30 cellular contexts compared by ENCODE assay signal in the genomic region with DNA sequence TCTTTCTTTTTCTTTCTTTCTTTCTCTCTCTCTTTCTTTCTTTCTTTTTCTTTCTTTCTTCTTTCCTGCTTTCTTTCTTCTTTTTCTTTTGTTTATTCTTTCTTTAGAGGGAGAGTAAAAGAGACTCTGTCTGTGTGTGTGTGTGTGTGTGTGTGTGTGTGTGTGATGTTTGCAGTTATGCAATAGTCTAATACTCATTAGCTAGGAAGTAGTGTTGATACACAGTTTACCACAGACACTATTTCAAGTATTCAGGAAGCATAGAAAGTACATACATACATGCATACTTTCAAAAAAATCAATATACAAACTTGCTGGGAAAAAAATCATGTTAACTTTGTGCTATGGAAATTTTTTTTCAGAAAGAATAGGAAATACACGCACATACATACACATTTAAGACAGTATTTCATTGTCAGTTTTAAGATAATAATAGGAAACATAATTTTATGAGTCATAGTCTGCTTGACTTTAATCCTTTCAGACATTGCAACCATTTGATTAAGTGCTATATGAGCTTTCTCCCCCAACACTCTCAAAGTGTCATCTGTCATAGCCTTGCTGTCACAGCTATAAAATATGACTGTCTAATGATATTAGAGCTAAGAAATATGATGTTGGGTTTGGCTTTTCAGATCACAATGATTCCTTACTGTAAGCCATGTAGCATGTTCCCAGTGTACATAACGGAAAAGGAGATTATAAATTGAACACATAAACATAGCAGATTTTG.
DNase-seq lines count a peak whose midpoint lies in the region; ATAC-seq and TF ChIP-seq lines count a peak whose summit lies in the region.
"Had no signal": no experiment of that assay in that cellular context is flagged by ENCODE, and none has a peak within 500 bp of the region (broad histone marks: within the 10 kb centered on the region; RNA-seq: fewer than 3 reads in every experiment).

No MANE protein-coding gene starts in this region.

- H3K27me3 ChIP-seq in breast epithelium: no peaks in the 10 kb centered on the region
- H3K27me3 ChIP-seq in smooth muscle cell (ENCODE audit: low read depth): no peaks in the 10 kb centered on the region
- H3K27me3 ChIP-seq: BE2C, ovary, spleen, transverse colon had no signal

- H3K4me1 ChIP-seq in breast epithelium (no peaks in the 10 kb centered on the region), smooth muscle cell (ENCODE audit: low read depth) (no peaks in the 10 kb centered on the region)
- H3K4me1 ChIP-seq: BE2C, spleen, transverse colon had no signal

- ATAC-seq in GM21367 (IDR thresholded peaks at IDR 0.05; ENCODE audit: unreplicated experiment): no peak
- ATAC-seq: left ventricle myocardium superior; naive thymus-derived CD8-positive, alpha-beta T cell; T-cell had no signal

- H3K27me3 Mint-ChIP-seq in MCF 10A (ENCODE audit: insufficient read depth, unreplicated experiment): no peaks in the 10 kb centered on the region
- H3K27me3 Mint-ChIP-seq: activated naive CD4-positive, alpha-beta T cell treated with anti-CD3 and anti-CD28 coated beads, Interleukin-2, amount 10 ng/mL, durations not matched to agents 7 days and 5 days; dendritic cell treated with granulocyte-macrophage colony-stimulating factor and Interleukin-4, amounts not matched to agents 40 ng/mL and 50 ng/mL, for 4 days; IgD-negative memory B cell; naive thymus-derived CD8-positive, alpha-beta T cell; T-cell had no signal

- CTCF ChIA-PET in MCF 10A (lab: Yijun Ruan, JAX): interaction anchor here (0.5 to 1.0 kb wide), 2 partner anchors 8 to 17 kb away, joined by 3 read pairs; no protein-coding TSS in a partner anchor

- H2AFZ ChIP-seq in smooth muscle cell (ENCODE audit: low read depth): no peak overlapping the region

- no peak overlapping the region for H3K9ac ChIP-seq in smooth muscle cell (ENCODE audit: low read depth)

- peaks cover 6% of the 10 kb centered on the region for H3K4me1 Mint-ChIP-seq in MCF 10A (ENCODE audit: insufficient read depth, unreplicated experiment)
- H3K4me1 Mint-ChIP-seq: activated naive CD4-positive, alpha-beta T cell treated with anti-CD3 and anti-CD28 coated beads, Interleukin-2, amount 10 ng/mL, durations not matched to agents 7 days and 5 days; IgD-negative memory B cell; mesothelial cell of epicardium; naive thymus-derived CD8-positive, alpha-beta T cell; T-cell had no signal

- peak overlapping the region; percentile 24 for H3K4me2 ChIP-seq in smooth muscle cell

- H3K36me3 ChIP-seq in breast epithelium (no peaks in the 10 kb centered on the region), smooth muscle cell (ENCODE audit: low read depth) (no peaks in the 10 kb centered on the region)
- H3K36me3 ChIP-seq: BE2C, ovary, spleen, transverse colon had no signal

- H3K27ac Mint-ChIP-seq in MCF 10A (ENCODE audit: low read depth, unreplicated experiment): no peak overlapping the region
- H3K27ac Mint-ChIP-seq: activated naive CD4-positive, alpha-beta T cell treated with anti-CD3 and anti-CD28 coated beads, Interleukin-2, amount 10 ng/mL, durations not matched to agents 7 days and 5 days; dendritic cell treated with granulocyte-macrophage colony-stimulating factor and Interleukin-4, amounts not matched to agents 40 ng/mL and 50 ng/mL, for 4 days; IgD-negative memory B cell; mesothelial cell of epicardium; naive thymus-derived CD8-positive, alpha-beta T cell; T-cell had no signal

- no peak overlapping the region for H3K4me3 Mint-ChIP-seq in MCF 10A (ENCODE audit: unreplicated experiment)
- H3K4me3 Mint-ChIP-seq: activated naive CD4-positive, alpha-beta T cell treated with anti-CD3 and anti-CD28 coated beads, Interleukin-2, amount 10 ng/mL, durations not matched to agents 7 days and 5 days; dendritic cell treated with granulocyte-macrophage colony-stimulating factor and Interleukin-4, amounts not matched to agents 40 ng/mL and 50 ng/mL, for 4 days; IgD-negative memory B cell; mesothelial cell of epicardium; naive thymus-derived CD8-positive, alpha-beta T cell; T-cell had no signal

- TF ChIP-seq CTCF in MCF 10A (IDR thresholded peaks at IDR 0.05; ENCODE audit: unreplicated experiment) (no peak), breast epithelium (IDR thresholded peaks at IDR 0.05) (no peak), smooth muscle cell (IDR thresholded peaks at IDR 0.05; ENCODE audit: borderline replicate concordance, insufficient read depth, poor library complexity, severe bottlenecking) (no peak)

- no peaks in the 10 kb centered on the region for H4K20me1 ChIP-seq in smooth muscle cell (ENCODE audit: low read depth)

- H3K79me2 ChIP-seq in smooth muscle cell (ENCODE audit: low read depth): no peaks in the 10 kb centered on the region

- TF ChIP-seq POLR2A in breast epithelium (IDR thresholded peaks at IDR 0.05): no peak

- intact Hi-C loops in MCF 10A (cut with micrococcal nuclease): no loop called here
- intact Hi-C loops in breast epithelium (cut with DNase I; ENCODE audit: low total_unique reads): no loop called here

- H3K4me3 ChIP-seq in breast epithelium: no peak overlapping the region
- no peak overlapping the region for H3K4me3 ChIP-seq in smooth muscle cell
- H3K4me3 ChIP-seq: ovary, spleen, transverse colon had no signal

- DNase-seq in MCF 10A (ENCODE audit: unreplicated experiment) (peak; percentile 8), breast epithelium (ENCODE audit: low spot score in 2 of 2) (no peak), epithelial cell of prostate (ENCODE audit: low read depth, low spot score) (peak; percentile 24), kidney glomerular epithelial cell (lab: John Stamatoyannopoulos, UW) (peak; percentile 46), smooth muscle cell (lab: John Stamatoyannopoulos, UW; ENCODE audit: unreplicated experiment) (no peak), epidermal melanocyte (ENCODE audit: insufficient read length, low spot score) (no peak), NCI-H446 treated with DMSO at 0.1 percent for 48 hours (lab: John Stamatoyannopoulos, UW) (no peak)
- DNase-seq: activated CD4-positive, alpha-beta T cell treated with anti-CD3 and anti-CD28 coated beads, Interleukin-2, amount 50 U/mL, for 48 hours; activated CD4-positive, CD25-positive, alpha-beta regulatory T cell; activated CD8-positive, alpha-beta memory T cell treated with anti-CD3 and anti-CD28 coated beads, Interleukin-2, amount 50 U/mL, for 4 hours; activated naive CD4-positive, alpha-beta T cell treated with anti-CD3 and anti-CD28 coated beads, Interleukin-2, amount 10 ng/mL, durations not matched to agents 7 days and 5 days; BE2C; caudate nucleus; DMS153; left ventricle myocardium superior; naive thymus-derived CD8-positive, alpha-beta T cell; NCI-H1105; NCI-H2029 treated with DMSO at 0.1 percent for 48 hours; NCI-H2227 treated with DMSO at 0.1 percent for 48 hours; NCI-H774; ovary; retina; spleen; T-cell; transverse colon had no signal

- H3K9me3 Mint-ChIP-seq in MCF 10A (ENCODE audit: unreplicated experiment): peaks cover 9% of the 10 kb centered on the region
- H3K9me3 Mint-ChIP-seq: mesothelial cell of epicardium had no signal

- H3K36me3 Mint-ChIP-seq in MCF 10A (ENCODE audit: insufficient read depth, unreplicated experiment): no peaks in the 10 kb centered on the region
- H3K36me3 Mint-ChIP-seq: activated naive CD4-positive, alpha-beta T cell treated with anti-CD3 and anti-CD28 coated beads, Interleukin-2, amount 10 ng/mL, durations not matched to agents 7 days and 5 days; IgD-negative memory B cell; mesothelial cell of epicardium; naive thymus-derived CD8-positive, alpha-beta T cell; T-cell had no signal

- 62% methylated on average over 2 of the region's 2 CpGs for WGBS in smooth muscle cell (ENCODE audit: low lambda C conversion rate)

- H3K27ac ChIP-seq in breast epithelium: no peak overlapping the region
- no peak overlapping the region for H3K27ac ChIP-seq in epithelial cell of prostate
- no peak overlapping the region for H3K27ac ChIP-seq in smooth muscle cell (ENCODE audit: low read depth)
- H3K27ac ChIP-seq: ovary, RWPE1, transverse colon had no signal

- POLR2A ChIA-PET in MCF 10A (lab: Yijun Ruan, JAX): no interaction called here

- H3K9me3 ChIP-seq in breast epithelium (no peaks in the 10 kb centered on the region), smooth muscle cell (replicated peaks; ENCODE audit: low read depth) (no peaks in the 10 kb centered on the region)
- H3K9me3 ChIP-seq: BE2C, ovary, transverse colon had no signal

- no TSS peak for BruUV-seq in MCF 10A (replicated peaks; lab: Mats Ljungman, UMichigan)

- H3F3A ChIP-seq in smooth muscle cell (ENCODE audit: low read depth): no peaks in the 10 kb centered on the region

Comparison
In these comparisons a context has a peak if more than half of its experiments do, and no peak if none do; other contexts are left out.
1. DNase-seq: peak in MCF 10A (single experiment), epithelial cell of prostate (single experiment) and kidney glomerular epithelial cell (single experiment); none in breast epithelium (0 of 2), smooth muscle cell (single experiment), epidermal melanocyte (single experiment) and NCI-H446 treated with DMSO at 0.1 percent for 48 hours (single experiment).